17 cellular contexts compared by ENCODE assay signal in genomic region chr7:116324582-116324981, GRCh38.
DNase-seq lines count a peak whose midpoint lies in the region; ATAC-seq, FAIRE-seq and TF ChIP-seq lines count a peak whose summit lies in the region.
"Had no signal": no experiment of that assay in that cellular context is flagged by ENCODE, and none has a peak within 500 bp of the region (broad histone marks: within the 10 kb centered on the region; RNA-seq: fewer than 3 reads in every experiment).

No MANE protein-coding gene starts in this region.

- ATAC-seq in GM12878 = no peak
- no peak for ATAC-seq in aorta (ENCODE audit: low FRiP score)
- ATAC-seq: CD8-positive, alpha-beta T cell had no signal

- H3K79me2 ChIP-seq in GM12878 (ENCODE audit: control insufficient read depth, insufficient read depth, low read length) = no peaks in the 10 kb centered on the region

- H3K4me3 ChIP-seq in A673 (ENCODE audit: low read depth, low read length, poor library complexity, severe bottlenecking) (no peak overlapping the region), GM12878 (no peak overlapping the region), aorta (ENCODE audit: low read length in 2 of 2) (no peak overlapping the region)
- H3K4me3 ChIP-seq: BLaER1 treated with 17β-estradiol and CSF1 and Interleukin-3, amounts not matched to agents 10 nM and 100 nM had no signal

- in situ Hi-C loops in GM12878 (cut with MboI) = no loop called here

- CTCF ChIA-PET in A673 (lab: Charles Lee) = no interaction called here
- CTCF ChIA-PET in GM12878 (lab: Yijun Ruan, JAX) = no interaction called here

- TF ChIP-seq CTCF in A673 (conservative IDR thresholded peaks at IDR 0.05; ENCODE audit: low read depth, low read length) (no peak), GM12878 (IDR thresholded peaks at IDR 0.05 in 2 of 3, conservative IDR thresholded peaks at IDR 0.05 in 1 of 3; ENCODE audit: control insufficient read depth in 2 of 3, extremely low read depth in 1 of 3, insufficient read depth in 1 of 3, low read depth in 3 of 3, low read length in 3 of 3) (no peak), osteocyte (IDR thresholded peaks at IDR 0.05) (no peak), GM20000 (IDR thresholded peaks at IDR 0.05; ENCODE audit: extremely low read depth, missing control alignments) (no peak)

- H3K4me2 ChIP-seq in GM12878 (ENCODE audit: control insufficient read depth, insufficient read depth) = no peak overlapping the region
- H3K4me2 ChIP-seq: BLaER1 treated with 17β-estradiol and CSF1 and Interleukin-3, amounts not matched to agents 10 nM and 100 nM had no signal

- no peaks in the 10 kb centered on the region for H3K27me3 Mint-ChIP-seq in osteocyte (ENCODE audit: unreplicated experiment)

- no peaks in the 10 kb centered on the region for H4K20me1 ChIP-seq in GM12878 (ENCODE audit: control insufficient read depth, insufficient read depth)
- H4K20me1 ChIP-seq: BLaER1 treated with 17β-estradiol and CSF1 and Interleukin-3, amounts not matched to agents 10 nM and 100 nM had no signal

- TF ChIP-seq POLR2A in GM12878 (IDR thresholded peaks at IDR 0.05; ENCODE audit: low read depth, low read length) = no peak

- BruUV-seq in A673 (replicated peaks; lab: Mats Ljungman, UMichigan) = no TSS peak
- no TSS peak for BruUV-seq in GM12878 (replicated peaks; lab: Mats Ljungman, UMichigan)

- TF ChIP-seq RAD21 in GM12878 (IDR thresholded peaks at IDR 0.05; ENCODE audit: insufficient read depth, low read depth, low read length) = no peak

- 48% methylated on average over 2 of the region's 2 CpGs for WGBS in GM12878 (ENCODE audit: insufficient coverage, insufficient replicate concordance, low lambda C conversion rate, missing lambda C conversion rate)
- WGBS in aorta, 2 donors = 96 to 98% methylated on average over 2 of the region's 2 CpGs

- peaks cover 2% of the 10 kb centered on the region for H3K9me3 Mint-ChIP-seq in osteocyte (ENCODE audit: unreplicated experiment)
- H3K9me3 Mint-ChIP-seq: CD8-positive, alpha-beta T cell had no signal

- intact Hi-C loops in A673 (cut with micrococcal nuclease; ENCODE audit: unreplicated experiment) (no loop called here), GM12878 (cut with micrococcal nuclease; ENCODE audit: unreplicated experiment) (no loop called here), aorta (cut with DNase I) (no loop called here)

- RAD21 ChIA-PET in GM12878 (lab: Charles Lee; ENCODE audit: unreplicated experiment) = no interaction called here

- DNase-seq in A673 (ENCODE audit: low spot score) (no peak), HT1080 (ENCODE audit: low read depth) (peak; percentile 27), GM12878 (ENCODE audit: low read depth, low spot score) (no peak), osteocyte (ENCODE audit: extremely low spot score, unreplicated experiment) (no peak), NOMO-1 (lab: John Stamatoyannopoulos, UW; ENCODE audit: unreplicated experiment in 2 of 2) (no peak), AG20443 (ENCODE audit: low spot score) (no peak), aorta (no peak), GM20000 (ENCODE audit: low spot score) (no peak)
- DNase-seq: CD8-positive, alpha-beta T cell; HCEC 1CT; NCI-H1694 treated with DMSO at 0.1 percent for 48 hours; NCI-H510A treated with DMSO at 0.1 percent for 48 hours; NCI-H774 had no signal

- no peak overlapping the region for H3K9ac ChIP-seq in GM12878 (ENCODE audit: control insufficient read depth, insufficient read depth, low read length)
- H3K9ac ChIP-seq: BLaER1 treated with 17β-estradiol and CSF1 and Interleukin-3, amounts not matched to agents 10 nM and 100 nM had no signal

- peaks cover 18% of the 10 kb centered on the region for H3K9me3 ChIP-seq in A673 (ENCODE audit: low read depth, low read length, poor library complexity, severe bottlenecking)
- no peaks in the 10 kb centered on the region for H3K9me3 ChIP-seq in GM12878 (replicated peaks; ENCODE audit: control insufficient read depth, insufficient read depth, low read length)
- no peaks in the 10 kb centered on the region for H3K9me3 ChIP-seq in aorta (ENCODE audit: control insufficient read depth, low read length)
- H3K9me3 ChIP-seq: BLaER1 treated with 17β-estradiol and CSF1 and Interleukin-3, amounts not matched to agents 10 nM and 100 nM had no signal

- no peak for FAIRE-seq in GM12878 (lab: Jason Lieb, UNC)
- FAIRE-seq: A204.1, D721Med had no signal

- H3K27ac ChIP-seq in A673 (ENCODE audit: low read depth, low read length, poor library complexity, severe bottlenecking) = peak overlapping the region; percentile 59
- H3K27ac ChIP-seq in GM12878 (ENCODE audit: control insufficient read depth, insufficient read depth) = no peak overlapping the region
- H3K27ac ChIP-seq in aorta (ENCODE audit: low read depth in 1 of 2, low read length in 2 of 2) = no peak overlapping the region
- H3K27ac ChIP-seq: BLaER1 treated with 17β-estradiol and CSF1 and Interleukin-3, amounts not matched to agents 10 nM and 100 nM; RWPE1 had no signal

- H3K27ac Mint-ChIP-seq in osteocyte (ENCODE audit: unreplicated experiment) = peak overlapping the region; percentile 92
- H3K27ac Mint-ChIP-seq: CD8-positive, alpha-beta T cell had no signal

- TF ChIP-seq EP300 in GM12878 (IDR thresholded peaks at IDR 0.05; ENCODE audit: borderline replicate concordance in 1 of 2, control insufficient read depth in 1 of 2, low read depth in 2 of 2, low read length in 2 of 2) = no peak

- no peak overlapping the region for H2AFZ ChIP-seq in GM12878 (ENCODE audit: control insufficient read depth, low read depth, low read length)

- H3K4me1 Mint-ChIP-seq in osteocyte (ENCODE audit: unreplicated experiment) = peaks cover 73% of the 10 kb centered on the region

- H3K36me3 ChIP-seq in A673 (ENCODE audit: insufficient read depth, low read length, poor library complexity, severe bottlenecking) = no peaks in the 10 kb centered on the region
- H3K36me3 ChIP-seq in GM12878 (ENCODE audit: control insufficient read depth in 2 of 2, insufficient read depth in 2 of 2, low read length in 1 of 2) = no peaks in the 10 kb centered on the region
- no peaks in the 10 kb centered on the region for H3K36me3 ChIP-seq in aorta (ENCODE audit: control insufficient read depth in 1 of 2, insufficient read depth in 2 of 2, low read length in 1 of 2)
- H3K36me3 ChIP-seq: BLaER1 treated with 17β-estradiol and CSF1 and Interleukin-3, amounts not matched to agents 10 nM and 100 nM had no signal

- POLR2A ChIA-PET in A673 (lab: Charles Lee; ENCODE audit: low non-redundant PET) (no interaction called here), GM12878 (lab: Charles Lee) (no interaction called here)

- peaks cover 2% of the 10 kb centered on the region for H3K36me3 Mint-ChIP-seq in osteocyte (ENCODE audit: unreplicated experiment)
- H3K36me3 Mint-ChIP-seq: CD8-positive, alpha-beta T cell had no signal

- SMC1A ChIA-PET in GM12878 (lab: Charles Lee; ENCODE audit: uncharacterized antibody, unreplicated experiment) = no interaction called here

- no peaks in the 10 kb centered on the region for H3K27me3 ChIP-seq in A673 (replicated peaks; ENCODE audit: insufficient read depth, low read depth, low read length, poor library complexity)
- no peaks in the 10 kb centered on the region for H3K27me3 ChIP-seq in GM12878 (replicated peaks in 1 of 2; ENCODE audit: control insufficient read depth in 2 of 2, insufficient read depth in 2 of 2, low read length in 1 of 2)
- H3K27me3 ChIP-seq in aorta (ENCODE audit: control insufficient read depth in 1 of 2, insufficient read depth in 2 of 2, low read length in 1 of 2) = no peaks in the 10 kb centered on the region
- H3K27me3 ChIP-seq: BLaER1 treated with 17β-estradiol and CSF1 and Interleukin-3, amounts not matched to agents 10 nM and 100 nM had no signal

- H3K4me1 ChIP-seq in A673 (ENCODE audit: insufficient read depth, low read length, poor library complexity, severe bottlenecking) (peaks cover 28% of the 10 kb centered on the region), GM12878 (ENCODE audit: control insufficient read depth, insufficient read depth, low read length) (no peaks in the 10 kb centered on the region), aorta (ENCODE audit: control insufficient read depth in 1 of 2, insufficient read depth in 2 of 2, low read length in 2 of 2) (peaks cover 2 to 3% of the 10 kb centered on the region in 2 donors)
- H3K4me1 ChIP-seq: BLaER1 treated with 17β-estradiol and CSF1 and Interleukin-3, amounts not matched to agents 10 nM and 100 nM had no signal

- no peak overlapping the region for H3K4me3 Mint-ChIP-seq in osteocyte (ENCODE audit: unreplicated experiment)
- H3K4me3 Mint-ChIP-seq: CD8-positive, alpha-beta T cell had no signal

TF ChIP-seq in GM12878, 131 proteins besides CTCF, POLR2A, EP300 and RAD21:
- peak; percentile 24; the same call in 1 of the 2 replicates for TF ChIP-seq SPI1 (IDR thresholded peaks at IDR 0.05; ENCODE audit: borderline replicate concordance, insufficient read depth, low read depth, low read length)
- TF ChIP-seq ZNF384 (IDR thresholded peaks at IDR 0.05; ENCODE audit: borderline replicate concordance, low read depth, low read length) = no peak
- no peak for TF ChIP-seq SMAD1 (IDR thresholded peaks at IDR 0.05; ENCODE audit: low read depth, partially characterized antibody)
